1 cellular context compared by ENCODE assay signal in genomic region chr11:3857628-3858027, GRCh38.
TF ChIP-seq lines count a peak whose summit lies in the region.

No MANE protein-coding gene starts in this region.

TF ChIP-seq in HepG2, 621 proteins besides CTCF, POLR2A, EP300 and RAD21:
- TF ChIP-seq SP2 (CRISPR knock-in tag; IDR thresholded peaks at IDR 0.05): no peak
- no peak for TF ChIP-seq TFE3 (CRISPR knock-in tag; IDR thresholded peaks at IDR 0.05)
- TF ChIP-seq ZBTB7B (CRISPR knock-in tag; IDR thresholded peaks at IDR 0.05): no peak
- TF ChIP-seq TP53 (CRISPR knock-in tag; conservative IDR thresholded peaks at IDR 0.05): no peak
- no peak for TF ChIP-seq ZNF451 (CRISPR knock-in tag; IDR thresholded peaks at IDR 0.05)
- no peak for TF ChIP-seq ZNF264 (CRISPR knock-in tag; IDR thresholded peaks at IDR 0.05)
- TF ChIP-seq CEBPB (IDR thresholded peaks at IDR 0.05; ENCODE audit: borderline replicate concordance, low read depth, low read length): peak; percentile 65
- no peak for TF ChIP-seq KLF9 (CRISPR knock-in tag; IDR thresholded peaks at IDR 0.05; ENCODE audit: low read depth)
- no peak for TF ChIP-seq RARA (CRISPR knock-in tag; IDR thresholded peaks at IDR 0.05)
- TF ChIP-seq ZNF749 (CRISPR knock-in tag; IDR thresholded peaks at IDR 0.05; ENCODE audit: borderline replicate concordance): no peak
- peak in 1 of 2 experiments; percentile 32; a peak in 1 of 4 replicates for TF ChIP-seq NR2F1 (CRISPR knock-in tag; IDR thresholded peaks at IDR 0.05)
- TF ChIP-seq NAIF1 (CRISPR knock-in tag; IDR thresholded peaks at IDR 0.05; ENCODE audit: borderline replicate concordance): no peak
- no peak for TF ChIP-seq SIX4 (CRISPR knock-in tag; IDR thresholded peaks at IDR 0.05)
- peak; percentile 40; the same call in 1 of the 2 replicates for TF ChIP-seq HNF4A (CRISPR knock-in tag; IDR thresholded peaks at IDR 0.05)
TF ChIP-seq in HepG2: peak in this region for 3.
